Comparison of ENCODE assay signal across 8 cellular contexts in the genomic region with DNA sequence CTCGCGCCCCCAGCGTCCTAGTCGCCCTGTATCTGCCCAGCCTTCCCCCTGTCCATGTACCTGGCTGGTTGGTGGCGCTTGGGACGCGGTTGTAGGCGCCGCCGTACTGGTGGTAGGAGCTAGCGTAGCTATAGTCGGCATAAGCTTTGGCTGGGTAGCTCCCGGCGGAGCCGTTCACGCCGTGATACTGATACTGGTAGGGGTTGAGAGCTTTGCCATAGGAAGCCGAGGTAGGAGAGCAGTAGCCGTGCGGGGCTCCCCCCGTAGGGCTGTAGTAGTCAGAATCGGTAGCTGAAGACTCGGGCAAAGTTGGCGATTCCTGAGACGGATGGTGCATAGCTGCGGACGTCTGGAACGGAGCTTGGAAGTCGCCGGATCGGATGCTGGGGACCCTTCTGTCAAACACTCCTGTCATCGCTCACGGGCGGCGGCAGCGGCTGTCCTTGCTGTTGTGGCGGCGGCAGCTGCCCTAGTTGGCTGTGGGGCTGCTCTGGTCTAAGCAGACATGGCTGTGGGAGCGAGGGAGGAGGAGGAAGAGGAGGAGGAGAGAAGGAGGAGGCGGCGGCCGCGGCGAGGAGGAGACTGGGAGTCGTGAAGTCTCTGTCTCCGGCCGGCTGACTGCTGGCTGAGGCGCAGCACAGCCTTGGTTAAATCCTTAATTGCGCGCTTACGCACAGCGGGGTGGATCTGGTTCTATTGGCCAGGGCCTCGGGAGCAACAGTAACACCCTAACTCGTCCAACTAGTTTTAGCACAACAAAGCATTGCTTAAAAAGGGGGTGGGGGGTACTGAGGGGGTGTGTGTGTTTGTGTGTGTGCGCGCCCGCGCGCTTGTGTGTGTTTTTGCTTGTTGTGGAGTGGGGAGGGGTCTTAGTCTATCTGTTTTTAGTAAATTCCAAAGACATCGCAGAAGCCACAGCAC. TPM values are rescaled to one million over a fixed set of nuclear protein-coding genes. Genes with fewer than 3 reads are reported as not detected.
A peak's percentile ranks its signal among the peaks of the same experiment; 100 is the strongest.
DNase-seq lines count a peak whose midpoint lies in the region; ATAC-seq, FAIRE-seq and TF ChIP-seq lines count a peak whose summit lies in the region.
"Had no signal": no experiment of that assay in that cellular context is flagged by ENCODE, and none has a peak within 500 bp of the region (broad histone marks: within the 10 kb centered on the region; RNA-seq: fewer than 3 reads in every experiment).

A gene (minus strand): TSS at position 623 of the 921 bp plus-strand sequence. CDS start 208 bp downstream, at position 415.

- FAIRE-seq in HepG2 (lab: Jason Lieb, UNC), result no peak

- H3K9ac ChIP-seq in GM23248, result no peak within 1 kb of the TSS
- H3K9ac ChIP-seq in HepG2 (ENCODE audit: insufficient read depth, low read depth, low read length), result no peak within 1 kb of the TSS; the same call in 1 of the 2 replicates

- no peaks in the 10 kb centered on the region for H3K9me2 ChIP-seq in GM23248 (ENCODE audit: insufficient read depth)

- H3K4me3 ChIP-seq in GM23248 (peak within 1 kb of the TSS; percentile 55), astrocyte of the spinal cord (ENCODE audit: low read depth, low read length) (peak within 1 kb of the TSS; percentile 7), HepG2 (replicated peaks in 1 of 3; ENCODE audit: insufficient read depth in 1 of 3, low read depth in 2 of 3, low read length in 3 of 3) (peak within 1 kb of the TSS; percentile 58 to 71 (median 58)), uterus (peak within 1 kb of the TSS; percentile 11 to 19)

- no peaks in the 10 kb centered on the region for H3F3A ChIP-seq in GM23248 (ENCODE audit: insufficient read depth)

- no peak for TF ChIP-seq RAD21 in HepG2 (CRISPR knock-in tag; IDR thresholded peaks at IDR 0.05)

- H3K9me3 ChIP-seq in GM23248 (ENCODE audit: low read depth) (no peaks in the 10 kb centered on the region), HepG2 (ENCODE audit: low read length) (no peaks in the 10 kb centered on the region), uterus (no peaks in the 10 kb centered on the region)

- peak within 1 kb of the TSS; percentile 49 for H3K4me2 ChIP-seq in GM23248 (ENCODE audit: unreplicated experiment)
- peak within 1 kb of the TSS; percentile 89 for H3K4me2 ChIP-seq in HepG2 (ENCODE audit: low read depth, low read length)

- H3K4me1 ChIP-seq in GM23248 (ENCODE audit: insufficient read depth) (no peaks in the 10 kb centered on the region), HepG2 (ENCODE audit: insufficient read depth, low read length) (peaks cover 24% of the 10 kb centered on the region), uterus (peaks cover 0 to 17% of the 10 kb centered on the region in 2 donors)

- peak; percentile 86 for ATAC-seq in HepG2
- ATAC-seq in GM18907 (IDR thresholded peaks at IDR 0.05; ENCODE audit: unreplicated experiment), result no peak

- CTCF ChIA-PET in HepG2 (lab: Yijun Ruan, JAX; ENCODE audit: low intra/inter-chr PET ratio, low total read pairs), result no interaction called here

- no peak for TF ChIP-seq POLR2A in HepG2 (IDR thresholded peaks at IDR 0.05; ENCODE audit: insufficient read depth in 1 of 2, low read depth in 2 of 2, low read length in 2 of 2)
- TF ChIP-seq POLR2A in uterus (IDR thresholded peaks at IDR 0.05), result peak in 1 of 2 donors; percentile 78

- in situ Hi-C loops in GM23248 (cut with MboI), result loop anchor here (10.0 kb wide), 1 partner anchor 950 kb away; no protein-coding TSS in a partner anchor
- in situ Hi-C loops in astrocyte of the spinal cord (cut with HindIII; ENCODE audit: low sequenced_read_pairs), result no loop called here
- in situ Hi-C loops in HepG2 (cut with HindIII; ENCODE audit: extremely low pct_ligation_motif_present, low pct_unique_long_range_greater_than_20kb), result loop anchor here (10.0 to 25.0 kb wide), 5 partner anchors 240 to 1112 kb away; a partner anchor contains a TSS

- TF ChIP-seq EP300 in HepG2 (IDR thresholded peaks at IDR 0.05; ENCODE audit: low read depth in 2 of 2, low read length in 2 of 2) (no peak), HepG2 (CRISPR knock-in tag; IDR thresholded peaks at IDR 0.05; ENCODE audit: borderline replicate concordance) (no peak)

- H2AFZ ChIP-seq in GM23248 (peak within 1 kb of the TSS; percentile 72; the same call in 1 of the 2 replicates), HepG2 (ENCODE audit: low read length) (no peak within 1 kb of the TSS)

- TF ChIP-seq CTCF in astrocyte of the spinal cord (IDR thresholded peaks at IDR 0.05; ENCODE audit: low read depth, low read length) (no peak), HepG2 (CRISPR knock-in tag; IDR thresholded peaks at IDR 0.05) (no peak), uterus (IDR thresholded peaks at IDR 0.05) (no peak)

- no peaks in the 10 kb centered on the region for H3K36me3 ChIP-seq in GM23248 (ENCODE audit: low read depth)
- no peaks in the 10 kb centered on the region for H3K36me3 ChIP-seq in HepG2 (replicated peaks in 1 of 2; ENCODE audit: control insufficient read depth in 1 of 2, insufficient read depth in 2 of 2, low read length in 2 of 2)
- H3K36me3 ChIP-seq in uterus, result no peaks in the 10 kb centered on the region

- DNase-seq in GM23248, result peak; percentile 49
- peak; percentile 92 for DNase-seq in NCI-H2081 treated with DMSO at 0.1 percent for 48 hours (lab: John Stamatoyannopoulos, UW)
- DNase-seq in astrocyte of the spinal cord (ENCODE audit: low read depth, low spot score), result no peak
- DNase-seq in HepG2 (ENCODE audit: low spot score), result peak; percentile 18
- DNase-seq in uterus, result peak in 1 of 2 donors; percentile 44
- DNase-seq in activated effector memory CD4-positive, alpha-beta T cell treated with anti-CD3 and anti-CD28 coated beads, Interleukin-2, amount 50 U/mL, for 16 hours, result no peak

- no TSS peak for BruUV-seq in HepG2 (replicated peaks; lab: Mats Ljungman, UMichigan)

- intact Hi-C loops in HepG2 (cut with micrococcal nuclease; ENCODE audit: unreplicated experiment) (loop anchor here (10.0 kb wide), 2 partner anchors 430 to 800 kb away; no protein-coding TSS in a partner anchor), uterus (cut with DNase I; ENCODE audit: low total_unique reads) (no loop called here)

- peaks cover 78% of the 10 kb centered on the region for H3K27me3 ChIP-seq in GM23248 (replicated peaks; ENCODE audit: insufficient read depth)
- H3K27me3 ChIP-seq in HepG2 (ENCODE audit: control insufficient read depth in 1 of 2, insufficient read depth in 2 of 2, low read length in 2 of 2), result peaks cover 0 to 42% of the 10 kb centered on the region in 2 experiments; a peak in 3 of 5 replicates
- peaks cover 8 to 68% of the 10 kb centered on the region in 2 donors for H3K27me3 ChIP-seq in uterus

- H4K20me1 ChIP-seq in GM23248 (ENCODE audit: insufficient read depth) (no peaks in the 10 kb centered on the region), HepG2 (ENCODE audit: insufficient read depth, low read length) (no peaks in the 10 kb centered on the region)

- H3K79me2 ChIP-seq in GM23248 (ENCODE audit: insufficient read depth), result no peaks in the 10 kb centered on the region
- H3K79me2 ChIP-seq in HepG2 (ENCODE audit: insufficient read depth, low read length), result no peaks in the 10 kb centered on the region

- POLR2A ChIA-PET in HepG2 (lab: Yijun Ruan, JAX), result interaction anchor here (0.5 to 3.3 kb wide), 5 partner anchors 18 to 192 kb away, joined by 3 to 14 read pairs (median 3); a partner anchor contains a TSS

- H3K27ac ChIP-seq in GM23248, result no peak within 1 kb of the TSS
- no peak within 1 kb of the TSS for H3K27ac ChIP-seq in HepG2 (ENCODE audit: extremely low read length, insufficient read depth, low read length)
- no peak within 1 kb of the TSS for H3K27ac ChIP-seq in uterus

- 2 to 4% methylated on average over 59 to 60 of the region's 60 CpGs for WGBS in GM23248 (ENCODE audit: low coverage in 1 of 2, low lambda C conversion rate in 2 of 2, missing lambda C conversion rate in 2 of 2), 2 experiments
- 16% methylated on average over 26 of the region's 60 CpGs for WGBS in HepG2 (ENCODE audit: low lambda C conversion rate)

TF ChIP-seq in HepG2, 621 proteins besides CTCF, POLR2A, EP300 and RAD21 (continues in another document):
- TF ChIP-seq ZNF557 (CRISPR knock-in tag; IDR thresholded peaks at IDR 0.05) (no peak), ZSCAN30 (CRISPR knock-in tag; IDR thresholded peaks at IDR 0.05) (no peak)
- TF ChIP-seq, protein P1, sequence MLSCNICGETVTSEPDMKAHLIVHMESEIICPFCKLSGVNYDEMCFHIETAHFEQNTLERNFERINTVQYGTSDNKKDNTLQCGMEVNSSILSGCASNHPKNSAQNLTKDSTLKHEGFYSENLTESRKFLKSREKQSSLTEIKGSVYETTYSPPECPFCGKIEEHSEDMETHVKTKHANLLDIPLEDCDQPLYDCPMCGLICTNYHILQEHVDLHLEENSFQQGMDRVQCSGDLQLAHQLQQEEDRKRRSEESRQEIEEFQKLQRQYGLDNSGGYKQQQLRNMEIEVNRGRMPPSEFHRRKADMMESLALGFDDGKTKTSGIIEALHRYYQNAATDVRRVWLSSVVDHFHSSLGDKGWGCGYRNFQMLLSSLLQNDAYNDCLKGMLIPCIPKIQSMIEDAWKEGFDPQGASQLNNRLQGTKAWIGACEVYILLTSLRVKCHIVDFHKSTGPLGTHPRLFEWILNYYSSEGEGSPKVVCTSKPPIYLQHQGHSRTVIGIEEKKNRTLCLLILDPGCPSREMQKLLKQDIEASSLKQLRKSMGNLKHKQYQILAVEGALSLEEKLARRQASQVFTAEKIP (CRISPR knock-in tag; IDR thresholded peaks at IDR 0.05; ENCODE audit: borderline replicate concordance), result no peak

RNA-seq across cellular contexts. Expression of the gene that starts here (rescaled TPM):
- not detected in 2 replicates for total RNA-seq in GM23248 (2014; rRNA removed; shearing (Covaris generic))
- polyA plus RNA-seq in GM23248 (2016; fragmentation: Nextera tagmentation; extraction: Ambion mirVana), result not detected in 2 replicates
- total RNA-seq in HepG2 (2016; rRNA removed; fragmentation: Illumina TruSeq; extraction: Trizol), result not detected in 2 replicates
- not detected in 2 replicates for total RNA-seq in HepG2 (2016; cell fraction: cytosol; rRNA removed; fragmentation: Illumina TruSeq; extraction: Trizol; ENCODE audit: low read depth)
- total RNA-seq in HepG2 (2016; cell fraction: insoluble cytoplasmic fraction; rRNA removed; fragmentation: Illumina TruSeq; extraction: Trizol), result not detected in 2 replicates
- total RNA-seq in HepG2 (2016; cell fraction: membrane; rRNA removed; fragmentation: Illumina TruSeq; extraction: Trizol), result not detected in 2 replicates
- total RNA-seq in HepG2 (2016; cell fraction: nucleus; rRNA removed; fragmentation: Illumina TruSeq; extraction: Trizol), result not detected in 2 replicates
- not detected in 2 replicates for polyA plus RNA-seq in HepG2 (2011; rRNA removed)
- polyA plus RNA-seq in HepG2 (2011; cell fraction: cytosol; rRNA removed), result not detected in 2 replicates
- polyA plus RNA-seq in HepG2 (2011; cell fraction: nucleus; rRNA removed), result not detected in 2 replicates
- not detected in 2 replicates for polyA plus RNA-seq in HepG2 (2012)
- polyA plus RNA-seq in HepG2 (2016; cell fraction: cytosol; fragmentation: Illumina TruSeq; extraction: Trizol; ENCODE audit: low read depth), result not detected in 2 replicates
- not detected in 2 replicates for polyA plus RNA-seq in HepG2 (2016; cell fraction: insoluble cytoplasmic fraction; fragmentation: Illumina TruSeq; extraction: Trizol; ENCODE audit: low read depth)
- not detected in 2 replicates for polyA plus RNA-seq in HepG2 (2016; cell fraction: membrane; fragmentation: Illumina TruSeq; extraction: Trizol; ENCODE audit: low read depth)
- polyA plus RNA-seq in HepG2 (2016; cell fraction: nucleus; fragmentation: Illumina TruSeq; extraction: Trizol; ENCODE audit: insufficient read depth, low read depth), result not detected in 2 replicates
- polyA minus RNA-seq in HepG2 (2011; rRNA and poly(A)+ RNA removed; ENCODE audit: low replicate concordance), result not detected in 2 replicates
- polyA minus RNA-seq in HepG2 (2011; cell fraction: cytosol; rRNA and poly(A)+ RNA removed), result not detected in 2 replicates
- polyA minus RNA-seq in HepG2 (2011; cell fraction: nucleus; rRNA and poly(A)+ RNA removed), result not detected in 2 replicates
- 1 to 10 TPM in 1 of 4 donors, under 1 TPM in 2, not detected in 1; 0.26 to 5.9 (median 0.52) TPM for total RNA-seq in uterus
- total RNA-seq: lung microvascular endothelial cell had no signal

Comparison
In these comparisons a context has a peak if more than half of its experiments do, and no peak if none do; other contexts are left out.
1. Peak in DNase-seq, H3K4me3 ChIP-seq and H3K4me2 ChIP-seq in GM23248; RNA of the gene not detected or under 1 TPM.
2. Peak in DNase-seq, ATAC-seq, H3K4me3 ChIP-seq and H3K4me2 ChIP-seq in HepG2; RNA of the gene not detected or under 1 TPM.
3. H3K4me3 ChIP-seq: peak in every context shown above with its lines; median percentile 58 in HepG2; 55 in GM23248; 15 in uterus; 7 in astrocyte of the spinal cord.